6 cellular contexts compared by ENCODE assay signal in the genomic region with DNA sequence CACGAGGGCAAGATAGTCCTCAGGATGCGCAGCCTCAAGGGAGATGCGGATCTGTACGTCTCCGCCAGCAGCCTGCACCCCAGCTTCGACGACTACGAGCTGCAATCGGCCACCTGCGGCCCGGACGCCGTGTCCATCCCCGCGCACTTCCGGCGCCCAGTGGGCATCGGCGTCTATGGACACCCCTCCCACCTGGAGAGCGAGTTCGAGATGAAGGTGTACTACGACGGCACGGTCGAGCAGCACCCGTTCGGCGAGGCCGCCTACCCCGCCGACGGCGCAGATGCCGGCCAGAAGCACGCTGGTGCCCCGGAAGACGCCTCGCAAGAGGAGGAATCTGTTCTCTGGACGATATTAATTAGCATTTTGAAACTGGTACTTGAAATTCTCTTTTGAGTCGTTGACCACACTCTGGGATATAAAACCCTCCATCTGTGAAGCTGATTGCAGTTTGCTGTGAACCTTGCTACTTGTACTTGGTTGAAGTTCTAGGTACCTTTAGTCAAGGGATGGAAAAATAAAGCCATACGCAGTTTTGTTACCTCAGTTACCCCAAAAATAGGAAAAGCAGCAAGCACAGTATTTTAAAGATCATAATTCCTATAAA. TPM values are rescaled to one million over a fixed set of nuclear protein-coding genes. Genes with fewer than 3 reads are reported as not detected.
A peak's percentile ranks its signal among the peaks of the same experiment; 100 is the strongest.
DNase-seq lines count a peak whose midpoint lies in the region; ATAC-seq and TF ChIP-seq lines count a peak whose summit lies in the region.

No MANE protein-coding gene starts in this region.

- POLR2A ChIA-PET in WTC11 (lab: Charles Lee): interaction anchor here (1.0 to 3.8 kb wide), 4 partner anchors 17 to 49 kb away, joined by 3 to 14 read pairs (median 4); a partner anchor contains a TSS

- H3K9me3 Mint-ChIP-seq in WTC11: peaks cover 1% of the 10 kb centered on the region; the same call in 1 of the 2 replicates
- H3K9me3 Mint-ChIP-seq in glutamatergic neuron (ENCODE audit: unreplicated experiment): peaks cover 6% of the 10 kb centered on the region

- peak overlapping the region; percentile 85 for H3K4me3 Mint-ChIP-seq in WTC11
- peak overlapping the region; percentile 88 for H3K4me3 Mint-ChIP-seq in glutamatergic neuron (ENCODE audit: unreplicated experiment)

- CTCF ChIA-PET in WTC11 (lab: Charles Lee): interaction anchor here (1.4 kb wide), 1 partner anchor 22 kb away, joined by 3 read pairs; no protein-coding TSS in a partner anchor

- TF ChIP-seq CTCF in WTC11 (IDR thresholded peaks at IDR 0.05) (no peak), glutamatergic neuron (IDR thresholded peaks at IDR 0.05; ENCODE audit: partially characterized antibody, unreplicated experiment) (no peak)

- H3K27ac Mint-ChIP-seq in WTC11: peak overlapping the region; percentile 93
- peak overlapping the region; percentile 73 for H3K27ac Mint-ChIP-seq in glutamatergic neuron (ENCODE audit: unreplicated experiment)

- peaks cover 15% of the 10 kb centered on the region for H3K36me3 Mint-ChIP-seq in WTC11
- no peaks in the 10 kb centered on the region for H3K36me3 Mint-ChIP-seq in glutamatergic neuron (ENCODE audit: unreplicated experiment)

- H3K27me3 Mint-ChIP-seq in WTC11 (ENCODE audit: low read depth): no peaks in the 10 kb centered on the region
- H3K27me3 Mint-ChIP-seq in glutamatergic neuron (ENCODE audit: unreplicated experiment): no peaks in the 10 kb centered on the region

- DNase-seq in WTC11 (ENCODE audit: low spot score) (peak; percentile 23), glutamatergic neuron (peak; percentile 43)
- DNase-seq in stimulated activated CD8-positive, alpha-beta memory T cell treated with anti-CD3 and anti-CD28 coated beads, Interleukin-7, amount 100 ng/mL, for 24 hours (ENCODE audit: low read depth): peak; percentile 9

- ATAC-seq in GM18508 (IDR thresholded peaks at IDR 0.05; ENCODE audit: insufficient read depth, unreplicated experiment) (peak; percentile 5), HG03039 (IDR thresholded peaks at IDR 0.05; ENCODE audit: unreplicated experiment) (peak; percentile 9), WTC11 (peak; percentile 5; the same call in 1 of the 2 replicates), GM18517 (IDR thresholded peaks at IDR 0.05; ENCODE audit: unreplicated experiment) (no peak)

- H3K4me1 Mint-ChIP-seq in WTC11 (peaks cover 29% of the 10 kb centered on the region), glutamatergic neuron (ENCODE audit: low read depth, unreplicated experiment) (no peaks in the 10 kb centered on the region)

TF ChIP-seq in WTC11, 78 proteins besides CTCF, POLR2A, EP300 and RAD21:
- TF ChIP-seq ZNF232 (CRISPR knock-in tag; IDR thresholded peaks at IDR 0.05) (0 out of 2 replicates have a peak, but pooled peaks have one; percentile 37), ZNF423 (CRISPR knock-in tag; IDR thresholded peaks at IDR 0.05) (no peak), FOXK1 (CRISPR knock-in tag; IDR thresholded peaks at IDR 0.05) (peak; percentile 1; the same call in 1 of the 2 replicates), SMAD3 (CRISPR knock-in tag; IDR thresholded peaks at IDR 0.05; ENCODE audit: borderline replicate concordance) (peak; percentile 74; the same call in 1 of the 2 replicates), RELA (CRISPR knock-in tag; IDR thresholded peaks at IDR 0.05; ENCODE audit: borderline replicate concordance) (no peak), JUN (CRISPR knock-in tag; IDR thresholded peaks at IDR 0.05) (peak; percentile 14; the same call in 1 of the 2 replicates), GABPB1 (CRISPR knock-in tag; IDR thresholded peaks at IDR 0.05) (peak; percentile 36; the same call in 1 of the 2 replicates), ETV6 (CRISPR knock-in tag; IDR thresholded peaks at IDR 0.05) (0 out of 2 replicates have a peak, but pooled peaks have one; percentile 30), KAT7 (CRISPR knock-in tag; IDR thresholded peaks at IDR 0.05; ENCODE audit: borderline replicate concordance) (peak; percentile 43; the same call in 1 of the 2 replicates), ATF1 (CRISPR knock-in tag; IDR thresholded peaks at IDR 0.05) (peak; percentile 37; the same call in 1 of the 2 replicates)
- TF ChIP-seq, protein P1, sequence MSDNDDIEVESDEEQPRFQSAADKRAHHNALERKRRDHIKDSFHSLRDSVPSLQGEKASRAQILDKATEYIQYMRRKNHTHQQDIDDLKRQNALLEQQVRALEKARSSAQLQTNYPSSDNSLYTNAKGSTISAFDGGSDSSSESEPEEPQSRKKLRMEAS (CRISPR knock-in tag; IDR thresholded peaks at IDR 0.05): peak; percentile 62
- TF ChIP-seq, protein P2, sequence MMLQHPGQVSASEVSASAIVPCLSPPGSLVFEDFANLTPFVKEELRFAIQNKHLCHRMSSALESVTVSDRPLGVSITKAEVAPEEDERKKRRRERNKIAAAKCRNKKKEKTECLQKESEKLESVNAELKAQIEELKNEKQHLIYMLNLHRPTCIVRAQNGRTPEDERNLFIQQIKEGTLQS (CRISPR knock-in tag; conservative IDR thresholded peaks at IDR 0.05): no peak
- TF ChIP-seq, protein P3, sequence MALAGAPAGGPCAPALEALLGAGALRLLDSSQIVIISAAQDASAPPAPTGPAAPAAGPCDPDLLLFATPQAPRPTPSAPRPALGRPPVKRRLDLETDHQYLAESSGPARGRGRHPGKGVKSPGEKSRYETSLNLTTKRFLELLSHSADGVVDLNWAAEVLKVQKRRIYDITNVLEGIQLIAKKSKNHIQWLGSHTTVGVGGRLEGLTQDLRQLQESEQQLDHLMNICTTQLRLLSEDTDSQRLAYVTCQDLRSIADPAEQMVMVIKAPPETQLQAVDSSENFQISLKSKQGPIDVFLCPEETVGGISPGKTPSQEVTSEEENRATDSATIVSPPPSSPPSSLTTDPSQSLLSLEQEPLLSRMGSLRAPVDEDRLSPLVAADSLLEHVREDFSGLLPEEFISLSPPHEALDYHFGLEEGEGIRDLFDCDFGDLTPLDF (CRISPR knock-in tag; IDR thresholded peaks at IDR 0.05): 0 out of 2 replicates have a peak, but pooled peaks have one; percentile 42
- TF ChIP-seq, protein P4, sequence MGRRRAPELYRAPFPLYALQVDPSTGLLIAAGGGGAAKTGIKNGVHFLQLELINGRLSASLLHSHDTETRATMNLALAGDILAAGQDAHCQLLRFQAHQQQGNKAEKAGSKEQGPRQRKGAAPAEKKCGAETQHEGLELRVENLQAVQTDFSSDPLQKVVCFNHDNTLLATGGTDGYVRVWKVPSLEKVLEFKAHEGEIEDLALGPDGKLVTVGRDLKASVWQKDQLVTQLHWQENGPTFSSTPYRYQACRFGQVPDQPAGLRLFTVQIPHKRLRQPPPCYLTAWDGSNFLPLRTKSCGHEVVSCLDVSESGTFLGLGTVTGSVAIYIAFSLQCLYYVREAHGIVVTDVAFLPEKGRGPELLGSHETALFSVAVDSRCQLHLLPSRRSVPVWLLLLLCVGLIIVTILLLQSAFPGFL (CRISPR knock-in tag; IDR thresholded peaks at IDR 0.05; ENCODE audit: borderline replicate concordance): 0 out of 2 replicates have a peak, but pooled peaks have one; percentile 16
- TF ChIP-seq, protein P5, sequence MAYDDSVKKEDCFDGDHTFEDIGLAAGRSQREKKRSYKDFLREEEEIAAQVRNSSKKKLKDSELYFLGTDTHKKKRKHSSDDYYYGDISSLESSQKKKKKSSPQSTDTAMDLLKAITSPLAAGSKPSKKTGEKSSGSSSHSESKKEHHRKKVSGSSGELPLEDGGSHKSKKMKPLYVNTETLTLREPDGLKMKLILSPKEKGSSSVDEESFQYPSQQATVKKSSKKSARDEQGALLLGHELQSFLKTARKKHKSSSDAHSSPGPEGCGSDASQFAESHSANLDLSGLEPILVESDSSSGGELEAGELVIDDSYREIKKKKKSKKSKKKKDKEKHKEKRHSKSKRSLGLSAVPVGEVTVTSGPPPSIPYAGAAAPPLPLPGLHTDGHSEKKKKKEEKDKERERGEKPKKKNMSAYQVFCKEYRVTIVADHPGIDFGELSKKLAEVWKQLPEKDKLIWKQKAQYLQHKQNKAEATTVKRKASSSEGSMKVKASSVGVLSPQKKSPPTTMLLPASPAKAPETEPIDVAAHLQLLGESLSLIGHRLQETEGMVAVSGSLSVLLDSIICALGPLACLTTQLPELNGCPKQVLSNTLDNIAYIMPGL (CRISPR knock-in tag; IDR thresholded peaks at IDR 0.05): peak; percentile 4; the same call in 1 of the 2 replicates

RNA-seq across cellular contexts. Expression of a gene that starts 0.8 kb away (rescaled TPM):
- total RNA-seq in WTC11 (2021) (34.5 to 37.8 TPM (median 37.0 TPM) in 3 replicates), glutamatergic neuron (ENCODE audit: unreplicated experiment) (29.7 TPM)

RNA-seq across cellular contexts. Expression of a gene that starts 0.9 kb away (rescaled TPM):
- total RNA-seq in WTC11 (2021) (83.4 to 126 TPM (median 90.6 TPM) in 3 replicates), glutamatergic neuron (ENCODE audit: unreplicated experiment) (64.8 TPM)

RNA-seq across cellular contexts. Expression of a gene that starts 21.6 kb away (rescaled TPM):
- total RNA-seq in WTC11 (2021) (39.3 to 45.4 TPM (median 44.2 TPM) in 3 replicates), glutamatergic neuron (ENCODE audit: unreplicated experiment) (21.2 TPM)

RNA-seq across cellular contexts. Expression of a gene that starts 48.6 kb away (rescaled TPM):
- 1.3 to 1.7 TPM (median 1.5 TPM) in 3 replicates for total RNA-seq in WTC11 (2021)
- total RNA-seq in glutamatergic neuron (ENCODE audit: unreplicated experiment): 1.7 TPM

RNA-seq across cellular contexts. Expression of a gene that starts 48.7 kb away (rescaled TPM):
- total RNA-seq in WTC11 (2021): 15.8 to 17.7 TPM (median 17.2 TPM) in 3 replicates
- total RNA-seq in glutamatergic neuron (ENCODE audit: unreplicated experiment): 15.2 TPM
